ENCODE assay signal across 8 cellular contexts in genomic region chr10:97319671-97320479, GRCh38. TPM values are rescaled to one million over a fixed set of nuclear protein-coding genes. Genes with fewer than 3 reads are reported as not detected.
DNase-seq lines count a peak whose midpoint lies in the region; ATAC-seq and TF ChIP-seq lines count a peak whose summit lies in the region.

No MANE protein-coding gene starts in this region.

- no peaks in the 10 kb centered on the region for H3K36me3 ChIP-seq in CD4-positive, CD25-positive, alpha-beta regulatory T cell (ENCODE audit: control insufficient read depth, insufficient read depth, low read length)
- H3K36me3 ChIP-seq in colonic mucosa (no peaks in the 10 kb centered on the region), liver (ENCODE audit: control insufficient read depth in 4 of 4, insufficient read depth in 3 of 4, low read depth in 1 of 4, low read length in 3 of 4) (no peaks in the 10 kb centered on the region)

- peak; percentile 54 to 60 for ATAC-seq in CD4-positive, CD25-positive, alpha-beta regulatory T cell (ENCODE audit: low read depth in 2 of 2)
- ATAC-seq in activated CD4-positive, alpha-beta T cell treated with anti-CD3 and anti-CD28 coated beads for 36 hours, result peak; percentile 66

- no peaks in the 10 kb centered on the region for H3K9me3 ChIP-seq in CD4-positive, CD25-positive, alpha-beta regulatory T cell (ENCODE audit: control insufficient read depth in 2 of 2, low read length in 2 of 2)
- no peaks in the 10 kb centered on the region for H3K9me3 ChIP-seq in colonic mucosa
- H3K9me3 ChIP-seq in liver (ENCODE audit: control insufficient read depth in 4 of 4, low read length in 3 of 4), result no peaks in the 10 kb centered on the region

- peak overlapping the region; percentile 92 to 95 (median 94) for H3K4me3 Mint-ChIP-seq in CD4-positive, CD25-positive, alpha-beta regulatory T cell
- peak overlapping the region; percentile 91 for H3K4me3 Mint-ChIP-seq in activated CD4-positive, alpha-beta T cell treated with anti-CD3 and anti-CD28 coated beads for 36 hours

- H3K27me3 ChIP-seq in CD4-positive, CD25-positive, alpha-beta regulatory T cell (ENCODE audit: control insufficient read depth, insufficient read depth, low read length), result no peaks in the 10 kb centered on the region
- H3K27me3 ChIP-seq in colonic mucosa, result no peaks in the 10 kb centered on the region
- no peaks in the 10 kb centered on the region for H3K27me3 ChIP-seq in liver (ENCODE audit: control insufficient read depth in 4 of 4, insufficient read depth in 4 of 4, low read length in 3 of 4)

- intact Hi-C loops in activated CD4-positive, alpha-beta T cell treated with anti-CD3 and anti-CD28 coated beads for 36 hours (cut with DNase I, micrococcal nuclease), result loop anchor here (1.0 to 5.0 kb wide), 8 partner anchors 14 to 733 kb away; partner anchors contain the start of genes ARHGAP19 (in 2 of the 2), FRAT2 (in 2 of the 2), LCOR (in 1 of the 2) and MMS19 (in 1 of the 2)
- intact Hi-C loops in colonic mucosa (cut with DNase I), result no loop called here

- TF ChIP-seq CTCF in GM20000 (IDR thresholded peaks at IDR 0.05; ENCODE audit: extremely low read depth, missing control alignments), result no peak
- TF ChIP-seq CTCF in colonic mucosa (IDR thresholded peaks at IDR 0.05), result no peak
- TF ChIP-seq CTCF in liver (IDR thresholded peaks at IDR 0.05; ENCODE audit: low read depth, low read length, missing input control), result no peak

- H3K27me3 Mint-ChIP-seq in CD4-positive, CD25-positive, alpha-beta regulatory T cell, result peaks cover 12% of the 10 kb centered on the region
- no peaks in the 10 kb centered on the region for H3K27me3 Mint-ChIP-seq in activated CD4-positive, alpha-beta T cell treated with anti-CD3 and anti-CD28 coated beads for 36 hours

- DNase-seq in CD4-positive, CD25-positive, alpha-beta regulatory T cell, result peak; percentile 43 to 76 (median 69)
- DNase-seq in GM20000 (ENCODE audit: low spot score) (peak; percentile 60), KG1 (lab: John Stamatoyannopoulos, UW) (peak; percentile 58), colonic mucosa (peak; percentile 69), HuH-7.5 (ENCODE audit: low spot score) (no peak)
- peak; percentile 78 for DNase-seq in activated CD4-positive, alpha-beta T cell treated with anti-CD3 and anti-CD28 coated beads for 36 hours
- peak; percentile 31 to 38 (median 32) for DNase-seq in stimulated activated CD4-positive, alpha-beta T cell treated with anti-CD3 and anti-CD28 coated beads, TNF-alpha, amount 100 ng/mL, for 4 hours (ENCODE audit: low read depth in 3 of 3)

- H3K36me3 Mint-ChIP-seq in CD4-positive, CD25-positive, alpha-beta regulatory T cell, result no peaks in the 10 kb centered on the region
- no peaks in the 10 kb centered on the region for H3K36me3 Mint-ChIP-seq in activated CD4-positive, alpha-beta T cell treated with anti-CD3 and anti-CD28 coated beads for 36 hours (ENCODE audit: low read depth)

- H3K4me1 Mint-ChIP-seq in CD4-positive, CD25-positive, alpha-beta regulatory T cell, result peaks cover 4 to 32% (median 24%) of the 10 kb centered on the region in 4 donors
- peaks cover 29% of the 10 kb centered on the region for H3K4me1 Mint-ChIP-seq in activated CD4-positive, alpha-beta T cell treated with anti-CD3 and anti-CD28 coated beads for 36 hours

- TF ChIP-seq RAD21 in liver (IDR thresholded peaks at IDR 0.05), result peak in 1 of 2 donors; percentile 54

- H3K27ac Mint-ChIP-seq in CD4-positive, CD25-positive, alpha-beta regulatory T cell, result peak overlapping the region; percentile 76 to 92 (median 91)
- peak overlapping the region; percentile 82 for H3K27ac Mint-ChIP-seq in activated CD4-positive, alpha-beta T cell treated with anti-CD3 and anti-CD28 coated beads for 36 hours

- peaks cover 27% of the 10 kb centered on the region for H3K4me1 ChIP-seq in CD4-positive, CD25-positive, alpha-beta regulatory T cell (ENCODE audit: control insufficient read depth, insufficient read depth, low read length, poor library complexity, severe bottlenecking)
- H3K4me1 ChIP-seq in colonic mucosa, result peaks cover 3% of the 10 kb centered on the region
- peaks cover 0 to 30% (median 13%) of the 10 kb centered on the region in 4 donors for H3K4me1 ChIP-seq in liver (ENCODE audit: control insufficient read depth in 4 of 4, insufficient read depth in 4 of 4, low read length in 3 of 4)

- CTCF ChIA-PET in activated CD4-positive, alpha-beta T cell treated with anti-CD3 and anti-CD28 coated beads for 36 hours (lab: Charles Lee), result interaction anchor here (0.9 to 2.3 kb wide), 8 partner anchors 12 to 142 kb away, joined by 3 to 22 read pairs (median 4); partner anchors contain the start of genes FRAT2 and RRP12

- peak overlapping the region; percentile 79 to 83 for H3K9ac ChIP-seq in colonic mucosa (ENCODE audit: low read depth in 2 of 2, low read length in 2 of 2)
- peak overlapping the region; percentile 85 to 94 for H3K9ac ChIP-seq in liver (ENCODE audit: low read depth in 1 of 2, low read length in 2 of 2)

- peak overlapping the region; percentile 72 for H3K4me3 ChIP-seq in CD4-positive, CD25-positive, alpha-beta regulatory T cell (ENCODE audit: low read depth, low read length)
- H3K4me3 ChIP-seq in colonic mucosa (peak overlapping the region; percentile 80), liver (ENCODE audit: low read depth in 1 of 3, low read length in 3 of 3) (peak overlapping the region; percentile 71 to 90 (median 75))

- WGBS in liver, result under 1% methylated on average over 83 of the region's 83 CpGs

- H3K9me3 Mint-ChIP-seq in CD4-positive, CD25-positive, alpha-beta regulatory T cell, result peaks cover 0 to 2% (median 0%) of the 10 kb centered on the region in 7 donors
- no peaks in the 10 kb centered on the region for H3K9me3 Mint-ChIP-seq in activated CD4-positive, alpha-beta T cell treated with anti-CD3 and anti-CD28 coated beads for 36 hours (ENCODE audit: low read depth)

- POLR2A ChIA-PET in activated CD4-positive, alpha-beta T cell treated with anti-CD3 and anti-CD28 coated beads for 36 hours (lab: Charles Lee), result interaction anchor here (1.6 to 3.0 kb wide), 2 partner anchors 13 to 28 kb away, joined by 4 to 27 read pairs; partner anchors contain the start of genes ARHGAP19 and FRAT2

- peak overlapping the region; percentile 68 for H3K27ac ChIP-seq in CD4-positive, CD25-positive, alpha-beta regulatory T cell (ENCODE audit: insufficient read depth, low read length, poor library complexity, severe bottlenecking)
- H3K27ac ChIP-seq in colonic mucosa (peak overlapping the region; percentile 96), liver (ENCODE audit: low read depth in 1 of 2, low read length in 2 of 2) (peak overlapping the region; percentile 98 to 100)

TF ChIP-seq in liver, 16 proteins besides CTCF, POLR2A, EP300 and RAD21:
- TF ChIP-seq HNF4A (conservative IDR thresholded peaks at IDR 0.05) (peak in 1 of 2 donors; percentile 34), GABPA (IDR thresholded peaks at IDR 0.05 in 1 of 2, conservative IDR thresholded peaks at IDR 0.05 in 1 of 2) (no peak), SP1 (IDR thresholded peaks at IDR 0.05) (peak; percentile 48), TAF1 (conservative IDR thresholded peaks at IDR 0.05) (peak; percentile 60), JUND (IDR thresholded peaks at IDR 0.05) (no peak), FOXA2 (IDR thresholded peaks at IDR 0.05) (no peak), YY1 (IDR thresholded peaks at IDR 0.05) (peak; percentile 63), RXRA (IDR thresholded peaks at IDR 0.05) (peak; percentile 38 to 77)
TF ChIP-seq in liver: peak in this region for 5.

RNA-seq across cellular contexts. Expression of gene FRAT1, which starts 0.8 kb away (rescaled TPM):
- total RNA-seq in CD4-positive, CD25-positive, alpha-beta regulatory T cell, result 28.2 TPM
- 1 to 10 TPM; 5.6 to 8.9 (median 6.4) TPM for polyA plus RNA-seq in CD4-positive, CD25-positive, alpha-beta regulatory T cell
- total RNA-seq in activated CD4-positive, alpha-beta T cell treated with anti-CD3 and anti-CD28 coated beads for 36 hours, result 1 to 10 TPM; 1.3 to 1.8 TPM
- 1 to 10 TPM; 5.0 to 6.1 TPM for total RNA-seq in colonic mucosa
- 1 to 10 TPM; 5.9 to 7.4 TPM for total RNA-seq in liver
- polyA plus RNA-seq in liver, result 1 to 10 TPM; 4.3 to 4.6 TPM

RNA-seq across cellular contexts. Expression of gene FRAT2, which starts 14.7 kb away (rescaled TPM):
- 28.0 TPM for total RNA-seq in CD4-positive, CD25-positive, alpha-beta regulatory T cell
- 10 to 100 TPM in 3 of 4 donors, 1 to 10 TPM in 1; 8.8 to 17.2 (median 10.9) TPM for polyA plus RNA-seq in CD4-positive, CD25-positive, alpha-beta regulatory T cell
- 1 to 10 TPM; 3.0 to 4.3 TPM for total RNA-seq in activated CD4-positive, alpha-beta T cell treated with anti-CD3 and anti-CD28 coated beads for 36 hours
- total RNA-seq in colonic mucosa (10 to 100 TPM; 34.3 to 53.1 TPM), liver (10 to 100 TPM; 14.4 to 15.1 TPM)
- 1 to 10 TPM; 2.7 to 9.0 TPM for polyA plus RNA-seq in liver

RNA-seq across cellular contexts. Expression of gene ARHGAP19, which starts 27.4 kb away (rescaled TPM):
- total RNA-seq in CD4-positive, CD25-positive, alpha-beta regulatory T cell, result 12.9 TPM
- 10 to 100 TPM in 1 of 4 donors, 1 to 10 TPM in 3; 4.4 to 11.1 (median 6.8) TPM for polyA plus RNA-seq in CD4-positive, CD25-positive, alpha-beta regulatory T cell
- total RNA-seq in activated CD4-positive, alpha-beta T cell treated with anti-CD3 and anti-CD28 coated beads for 36 hours, result 10 to 100 TPM; 55.9 to 70.2 TPM
- total RNA-seq in colonic mucosa, result 1 to 10 TPM; 8.0 to 9.8 TPM
- total RNA-seq in liver, result 10 to 100 TPM in 1 of 2 donors, 1 to 10 TPM in 1; 5.3 to 23.4 TPM
- 1 to 10 TPM; 1.6 to 1.9 TPM for polyA plus RNA-seq in liver
